9 cellular contexts compared by ENCODE assay signal in genomic region chr15:72197045-72197459, GRCh38. TPM values are rescaled to one million over a fixed set of nuclear protein-coding genes. Genes with fewer than 3 reads are reported as not detected.
A peak's percentile ranks its signal among the peaks of the same experiment; 100 is the strongest.
DNase-seq lines count a peak whose midpoint lies in the region; ATAC-seq and TF ChIP-seq lines count a peak whose summit lies in the region.
"Had no signal": no experiment of that assay in that cellular context is flagged by ENCODE, and none has a peak within 500 bp of the region (broad histone marks: within the 10 kb centered on the region; RNA-seq: fewer than 3 reads in every experiment).

No MANE protein-coding gene starts in this region.

- H3K27me3 ChIP-seq in MM.1S (replicated peaks; ENCODE audit: insufficient read depth, low read length) (0 out of 2 replicates have a peak, but pooled peaks cover 4% of the 10 kb centered on the region), esophagus squamous epithelium (peaks cover 0 to 13% (median 0%) of the 10 kb centered on the region in 4 donors), neural cell (ENCODE audit: insufficient read depth, low read depth, low read length) (peaks cover 30% of the 10 kb centered on the region)

- peaks cover 3% of the 10 kb centered on the region; the same call in 1 of the 2 replicates for H3K36me3 ChIP-seq in MM.1S (replicated peaks; ENCODE audit: insufficient read depth, low read length)
- H3K36me3 ChIP-seq in esophagus squamous epithelium: peaks cover 19 to 38% (median 36%) of the 10 kb centered on the region in 3 donors
- peaks cover 6% of the 10 kb centered on the region for H3K36me3 ChIP-seq in neural cell (ENCODE audit: insufficient read depth, low read length)

- H3F3A ChIP-seq in MM.1S (ENCODE audit: insufficient read depth, low read length) (peaks cover 21% of the 10 kb centered on the region), neural cell (ENCODE audit: insufficient read depth, low read length, poor library complexity, severe bottlenecking) (no peaks in the 10 kb centered on the region)

- H2AFZ ChIP-seq in MM.1S (ENCODE audit: low read length) (peak overlapping the region; percentile 43; the same call in 1 of the 2 replicates), neural cell (ENCODE audit: low read depth, low read length) (no peak overlapping the region)

- H3K9me3 ChIP-seq in MM.1S (replicated peaks; ENCODE audit: insufficient read depth, low read length): no peaks in the 10 kb centered on the region
- H3K9me3 ChIP-seq in esophagus squamous epithelium: no peaks in the 10 kb centered on the region
- H3K9me3 ChIP-seq in neural cell (ENCODE audit: low read length): no peaks in the 10 kb centered on the region

- TF ChIP-seq POLR2A in esophagus squamous epithelium (IDR thresholded peaks at IDR 0.05): no peak

- 11% methylated on average over 15 of the region's 35 CpGs; no CpG with 5 or more reads in 1 of the 2 donors for WGBS in esophagus squamous epithelium, 2 donors

- no peak for TF ChIP-seq EP300 in neural cell (conservative IDR thresholded peaks at IDR 0.05; ENCODE audit: poor library complexity, severe bottlenecking)

- peak; percentile 32 for DNase-seq in AG08396 (ENCODE audit: low spot score)
- DNase-seq in MM.1S: no peak
- DNase-seq in esophagus squamous epithelium (lab: John Stamatoyannopoulos, UW): no peak
- no peak for DNase-seq in NCI-H128 (lab: John Stamatoyannopoulos, UW; ENCODE audit: unreplicated experiment)
- no peak for DNase-seq in HPDE6-E6E7 (ENCODE audit: extremely low spot score)
- no peak for DNase-seq in NCI-H2081 treated with DMSO at 0.1 percent for 48 hours (lab: John Stamatoyannopoulos, UW)

- H3K4me2 ChIP-seq in MM.1S (ENCODE audit: low read depth, low read length) (peak overlapping the region; percentile 46; the same call in 1 of the 2 replicates), neural cell (ENCODE audit: low read length) (no peak overlapping the region)

- no peak overlapping the region for H3K9ac ChIP-seq in MM.1S (ENCODE audit: low read length)
- H3K9ac ChIP-seq in neural cell (ENCODE audit: low read length): no peak overlapping the region

- no peak for ATAC-seq in HG02571 (IDR thresholded peaks at IDR 0.05; ENCODE audit: unreplicated experiment)

- peaks cover 7% of the 10 kb centered on the region; the same call in 1 of the 2 replicates for H4K20me1 ChIP-seq in MM.1S (ENCODE audit: insufficient read depth, low read length)
- H4K20me1 ChIP-seq in neural cell (ENCODE audit: insufficient read depth): no peaks in the 10 kb centered on the region

- TF ChIP-seq RAD21 in neural cell (conservative IDR thresholded peaks at IDR 0.05): no peak

- H3K4me1 ChIP-seq in MM.1S (ENCODE audit: low read length) (peaks cover 15% of the 10 kb centered on the region), esophagus squamous epithelium (peaks cover 4 to 67% (median 26%) of the 10 kb centered on the region in 3 donors)

- H3K9me2 ChIP-seq in MM.1S (replicated peaks; ENCODE audit: insufficient read depth, low read length): no peaks in the 10 kb centered on the region
- H3K9me2 ChIP-seq in neural cell (ENCODE audit: insufficient read depth, low read length): no peaks in the 10 kb centered on the region

- intact Hi-C loops in esophagus squamous epithelium (cut with DNase I): loop anchor here (5.0 kb wide), 1 partner anchor 75 kb away; the partner anchor contains the start of gene PARP6

- H3K79me2 ChIP-seq in MM.1S (ENCODE audit: low read length) (no peaks in the 10 kb centered on the region), neural cell (replicated peaks; ENCODE audit: insufficient read depth, low read length) (no peaks in the 10 kb centered on the region)

- H3K4me3 ChIP-seq in MM.1S (ENCODE audit: low read length) (peak overlapping the region; percentile 28; the same call in 1 of the 2 replicates), esophagus squamous epithelium (peak overlapping the region; percentile 52 to 82 (median 56)), neural cell (ENCODE audit: low read length) (peak overlapping the region; percentile 37)

- TF ChIP-seq CTCF in MM.1S (IDR thresholded peaks at IDR 0.05; ENCODE audit: low read length): no peak
- no peak for TF ChIP-seq CTCF in esophagus squamous epithelium (IDR thresholded peaks at IDR 0.05)
- no peak for TF ChIP-seq CTCF in neural cell (IDR thresholded peaks at IDR 0.05; ENCODE audit: poor library complexity, severe bottlenecking)

- H3K27ac ChIP-seq in MM.1S (ENCODE audit: low read length): no peak overlapping the region
- peak overlapping the region; percentile 60 to 78 (median 76) for H3K27ac ChIP-seq in esophagus squamous epithelium
- no peak overlapping the region for H3K27ac ChIP-seq in neural cell (ENCODE audit: low read length)

TF ChIP-seq in neural cell, 6 proteins besides CTCF, POLR2A, EP300 and RAD21:
- TF ChIP-seq, protein P1, sequence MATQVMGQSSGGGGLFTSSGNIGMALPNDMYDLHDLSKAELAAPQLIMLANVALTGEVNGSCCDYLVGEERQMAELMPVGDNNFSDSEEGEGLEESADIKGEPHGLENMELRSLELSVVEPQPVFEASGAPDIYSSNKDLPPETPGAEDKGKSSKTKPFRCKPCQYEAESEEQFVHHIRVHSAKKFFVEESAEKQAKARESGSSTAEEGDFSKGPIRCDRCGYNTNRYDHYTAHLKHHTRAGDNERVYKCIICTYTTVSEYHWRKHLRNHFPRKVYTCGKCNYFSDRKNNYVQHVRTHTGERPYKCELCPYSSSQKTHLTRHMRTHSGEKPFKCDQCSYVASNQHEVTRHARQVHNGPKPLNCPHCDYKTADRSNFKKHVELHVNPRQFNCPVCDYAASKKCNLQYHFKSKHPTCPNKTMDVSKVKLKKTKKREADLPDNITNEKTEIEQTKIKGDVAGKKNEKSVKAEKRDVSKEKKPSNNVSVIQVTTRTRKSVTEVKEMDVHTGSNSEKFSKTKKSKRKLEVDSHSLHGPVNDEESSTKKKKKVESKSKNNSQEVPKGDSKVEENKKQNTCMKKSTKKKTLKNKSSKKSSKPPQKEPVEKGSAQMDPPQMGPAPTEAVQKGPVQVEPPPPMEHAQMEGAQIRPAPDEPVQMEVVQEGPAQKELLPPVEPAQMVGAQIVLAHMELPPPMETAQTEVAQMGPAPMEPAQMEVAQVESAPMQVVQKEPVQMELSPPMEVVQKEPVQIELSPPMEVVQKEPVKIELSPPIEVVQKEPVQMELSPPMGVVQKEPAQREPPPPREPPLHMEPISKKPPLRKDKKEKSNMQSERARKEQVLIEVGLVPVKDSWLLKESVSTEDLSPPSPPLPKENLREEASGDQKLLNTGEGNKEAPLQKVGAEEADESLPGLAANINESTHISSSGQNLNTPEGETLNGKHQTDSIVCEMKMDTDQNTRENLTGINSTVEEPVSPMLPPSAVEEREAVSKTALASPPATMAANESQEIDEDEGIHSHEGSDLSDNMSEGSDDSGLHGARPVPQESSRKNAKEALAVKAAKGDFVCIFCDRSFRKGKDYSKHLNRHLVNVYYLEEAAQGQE (IDR thresholded peaks at IDR 0.05; ENCODE audit: borderline replicate concordance): no peak
- TF ChIP-seq EZH2 (IDR thresholded peaks at IDR 0.05; ENCODE audit: borderline replicate concordance, insufficient read depth, low read length, poor library complexity, severe bottlenecking): peak; percentile 49

RNA-seq across cellular contexts. Expression of gene GRAMD2A, which starts 0.5 kb away (rescaled TPM):
- 1 to 10 TPM; 1.2 to 8.0 (median 3.7) TPM for total RNA-seq in esophagus squamous epithelium
- 1.9 and 3.2 TPM in 2 replicates for polyA plus RNA-seq in neural cell
- polyA minus RNA-seq in neural cell: 2.1 and 2.9 TPM in 2 replicates
- total RNA-seq: myocyte had no signal

RNA-seq across cellular contexts. Expression of gene PKM, which starts 33.9 kb away (rescaled TPM):
- total RNA-seq in esophagus squamous epithelium: 1,000 to 10,000 TPM in 2 of 4 donors, 100 to 1,000 TPM in 2; 504 to 1,134 (median 964) TPM
- polyA plus RNA-seq in neural cell: 361 and 383 TPM in 2 replicates
- 293 and 323 TPM in 2 replicates for polyA minus RNA-seq in neural cell

Comparison
In these comparisons a context has a peak if more than half of its experiments do, and no peak if none do; other contexts are left out.
1. H3K27ac ChIP-seq: peak in esophagus squamous epithelium (4 of 4); none in MM.1S (single experiment) and neural cell (single experiment).
2. Peak in every context shown above with its lines, with median percentiles within 50 percentile points of each other: H3K4me3 ChIP-seq.